1 cellular context compared by ENCODE assay signal in the genomic region with DNA sequence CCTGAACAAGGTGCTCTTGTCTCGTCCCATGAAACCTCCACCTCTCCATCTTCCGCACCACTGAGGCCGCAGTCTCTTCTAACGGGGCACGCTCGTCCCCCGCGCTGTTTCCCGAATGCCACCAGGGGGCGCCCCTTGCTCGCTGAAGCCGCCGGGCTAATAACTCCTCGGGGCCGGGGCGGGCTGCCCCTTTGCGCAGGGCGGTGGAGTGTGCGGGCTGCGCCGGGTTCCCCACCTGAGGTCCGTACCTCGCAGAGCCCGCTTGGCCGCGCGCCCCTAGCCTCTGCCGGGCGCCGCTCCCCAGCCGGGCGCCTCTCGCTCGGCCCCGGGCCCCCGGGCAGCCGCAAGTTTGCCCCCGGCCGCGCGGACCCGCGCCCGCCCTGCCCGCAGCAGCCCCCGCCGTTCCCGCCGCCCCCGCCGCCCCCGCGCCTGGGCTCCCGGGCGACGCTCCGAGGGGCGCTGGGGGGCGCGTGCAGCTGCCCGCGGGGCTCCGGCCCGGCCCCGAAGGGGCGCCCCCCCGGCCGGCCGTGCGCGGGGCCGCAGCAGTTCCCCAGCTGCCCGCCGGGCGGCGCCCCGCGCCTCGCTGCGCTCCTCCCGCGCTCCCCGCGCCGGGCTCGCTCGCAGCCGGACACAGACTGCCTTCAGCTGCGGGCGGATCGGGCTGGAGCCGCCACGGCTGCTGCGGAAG.
TF ChIP-seq lines count a peak whose summit lies in the region.

Gene GRIK4 (plus strand): TSS at position 633 of the 688 bp plus-strand sequence. CDS start 148,571 bp downstream, outside the sequence.

TF ChIP-seq in HepG2, 621 proteins besides CTCF, POLR2A, EP300 and RAD21 (continued from another document and continues in another):
- 0 out of 2 replicates have a peak, but pooled peaks have one; percentile 26 for TF ChIP-seq MIXL1 (CRISPR knock-in tag; IDR thresholded peaks at IDR 0.05)
- peak; percentile 61 for TF ChIP-seq ZNF501 (CRISPR knock-in tag; IDR thresholded peaks at IDR 0.05)
- peak; percentile 49 to 87; a peak in 3 of 4 replicates for TF ChIP-seq HMGXB4 (CRISPR knock-in tag; IDR thresholded peaks at IDR 0.05; ENCODE audit: borderline replicate concordance in 1 of 2, low read depth in 1 of 2)
- TF ChIP-seq, protein P1, sequence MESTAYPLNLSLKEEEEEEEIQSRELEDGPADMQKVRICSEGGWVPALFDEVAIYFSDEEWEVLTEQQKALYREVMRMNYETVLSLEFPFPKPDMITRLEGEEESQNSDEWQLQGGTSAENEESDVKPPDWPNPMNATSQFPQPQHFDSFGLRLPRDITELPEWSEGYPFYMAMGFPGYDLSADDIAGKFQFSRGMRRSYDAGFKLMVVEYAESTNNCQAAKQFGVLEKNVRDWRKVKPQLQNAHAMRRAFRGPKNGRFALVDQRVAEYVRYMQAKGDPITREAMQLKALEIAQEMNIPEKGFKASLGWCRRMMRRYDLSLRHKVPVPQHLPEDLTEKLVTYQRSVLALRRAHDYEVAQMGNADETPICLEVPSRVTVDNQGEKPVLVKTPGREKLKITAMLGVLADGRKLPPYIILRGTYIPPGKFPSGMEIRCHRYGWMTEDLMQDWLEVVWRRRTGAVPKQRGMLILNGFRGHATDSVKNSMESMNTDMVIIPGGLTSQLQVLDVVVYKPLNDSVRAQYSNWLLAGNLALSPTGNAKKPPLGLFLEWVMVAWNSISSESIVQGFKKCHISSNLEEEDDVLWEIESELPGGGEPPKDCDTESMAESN (CRISPR knock-in tag; conservative IDR thresholded peaks at IDR 0.05): 0 out of 2 replicates have a peak, but pooled peaks have one; percentile 32
- TF ChIP-seq GTF3A (CRISPR knock-in tag; conservative IDR thresholded peaks at IDR 0.05): no peak
- TF ChIP-seq ZNF615 (CRISPR knock-in tag; IDR thresholded peaks at IDR 0.05; ENCODE audit: borderline replicate concordance): no peak
- 0 out of 2 replicates have a peak, but pooled peaks have one; percentile 24 for TF ChIP-seq RNF2 (conservative IDR thresholded peaks at IDR 0.05; ENCODE audit: low read depth)
- no peak for TF ChIP-seq ZBTB26 (CRISPR knock-in tag; IDR thresholded peaks at IDR 0.05; ENCODE audit: borderline replicate concordance)
- TF ChIP-seq ZMYM4 (CRISPR knock-in tag; IDR thresholded peaks at IDR 0.05): no peak
- no peak for TF ChIP-seq MAFG (CRISPR knock-in tag; IDR thresholded peaks at IDR 0.05)
- TF ChIP-seq BCL3 (CRISPR knock-in tag; IDR thresholded peaks at IDR 0.05): 0 out of 2 replicates have a peak, but pooled peaks have one; percentile 27
- no peak for TF ChIP-seq SOX6 (IDR thresholded peaks at IDR 0.05)
- TF ChIP-seq SOX6 (CRISPR knock-in tag; IDR thresholded peaks at IDR 0.05): 0 out of 2 replicates have a peak, but pooled peaks have one; percentile 11
- TF ChIP-seq, protein P2, sequence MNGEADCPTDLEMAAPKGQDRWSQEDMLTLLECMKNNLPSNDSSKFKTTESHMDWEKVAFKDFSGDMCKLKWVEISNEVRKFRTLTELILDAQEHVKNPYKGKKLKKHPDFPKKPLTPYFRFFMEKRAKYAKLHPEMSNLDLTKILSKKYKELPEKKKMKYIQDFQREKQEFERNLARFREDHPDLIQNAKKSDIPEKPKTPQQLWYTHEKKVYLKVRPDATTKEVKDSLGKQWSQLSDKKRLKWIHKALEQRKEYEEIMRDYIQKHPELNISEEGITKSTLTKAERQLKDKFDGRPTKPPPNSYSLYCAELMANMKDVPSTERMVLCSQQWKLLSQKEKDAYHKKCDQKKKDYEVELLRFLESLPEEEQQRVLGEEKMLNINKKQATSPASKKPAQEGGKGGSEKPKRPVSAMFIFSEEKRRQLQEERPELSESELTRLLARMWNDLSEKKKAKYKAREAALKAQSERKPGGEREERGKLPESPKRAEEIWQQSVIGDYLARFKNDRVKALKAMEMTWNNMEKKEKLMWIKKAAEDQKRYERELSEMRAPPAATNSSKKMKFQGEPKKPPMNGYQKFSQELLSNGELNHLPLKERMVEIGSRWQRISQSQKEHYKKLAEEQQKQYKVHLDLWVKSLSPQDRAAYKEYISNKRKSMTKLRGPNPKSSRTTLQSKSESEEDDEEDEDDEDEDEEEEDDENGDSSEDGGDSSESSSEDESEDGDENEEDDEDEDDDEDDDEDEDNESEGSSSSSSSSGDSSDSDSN (CRISPR knock-in tag; IDR thresholded peaks at IDR 0.05): peak; percentile 36; the same call in 1 of the 2 replicates
- TF ChIP-seq ZFX (CRISPR knock-in tag; IDR thresholded peaks at IDR 0.05; ENCODE audit: low read depth): peak; percentile 30; the same call in 1 of the 2 replicates
- peak; percentile 44; the same call in 1 of the 2 replicates for TF ChIP-seq REPIN1 (CRISPR knock-in tag; IDR thresholded peaks at IDR 0.05; ENCODE audit: borderline replicate concordance, low read depth)
- TF ChIP-seq NCOR1 (IDR thresholded peaks at IDR 0.05; ENCODE audit: borderline replicate concordance, low read length): no peak
- TF ChIP-seq NR2F6 (IDR thresholded peaks at IDR 0.05): no peak
- TF ChIP-seq NR2F6 (CRISPR knock-in tag; IDR thresholded peaks at IDR 0.05): no peak
- TF ChIP-seq TAF15 (IDR thresholded peaks at IDR 0.05; ENCODE audit: low read depth, low read length, poor library complexity, severe bottlenecking): no peak
- TF ChIP-seq, protein P3, sequence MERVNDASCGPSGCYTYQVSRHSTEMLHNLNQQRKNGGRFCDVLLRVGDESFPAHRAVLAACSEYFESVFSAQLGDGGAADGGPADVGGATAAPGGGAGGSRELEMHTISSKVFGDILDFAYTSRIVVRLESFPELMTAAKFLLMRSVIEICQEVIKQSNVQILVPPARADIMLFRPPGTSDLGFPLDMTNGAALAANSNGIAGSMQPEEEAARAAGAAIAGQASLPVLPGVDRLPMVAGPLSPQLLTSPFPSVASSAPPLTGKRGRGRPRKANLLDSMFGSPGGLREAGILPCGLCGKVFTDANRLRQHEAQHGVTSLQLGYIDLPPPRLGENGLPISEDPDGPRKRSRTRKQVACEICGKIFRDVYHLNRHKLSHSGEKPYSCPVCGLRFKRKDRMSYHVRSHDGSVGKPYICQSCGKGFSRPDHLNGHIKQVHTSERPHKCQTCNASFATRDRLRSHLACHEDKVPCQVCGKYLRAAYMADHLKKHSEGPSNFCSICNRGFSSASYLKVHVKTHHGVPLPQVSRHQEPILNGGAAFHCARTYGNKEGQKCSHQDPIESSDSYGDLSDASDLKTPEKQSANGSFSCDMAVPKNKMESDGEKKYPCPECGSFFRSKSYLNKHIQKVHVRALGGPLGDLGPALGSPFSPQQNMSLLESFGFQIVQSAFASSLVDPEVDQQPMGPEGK (CRISPR knock-in tag; IDR thresholded peaks at IDR 0.05): peak; percentile 68
- TF ChIP-seq HNF1B (CRISPR knock-in tag; IDR thresholded peaks at IDR 0.05): 0 out of 2 replicates have a peak, but pooled peaks have one; percentile 43
- no peak for TF ChIP-seq IRF1 (CRISPR knock-in tag; IDR thresholded peaks at IDR 0.05; ENCODE audit: low read depth)
- TF ChIP-seq JUNB (CRISPR knock-in tag; IDR thresholded peaks at IDR 0.05; ENCODE audit: borderline replicate concordance): no peak
- no peak for TF ChIP-seq BATF2 (CRISPR knock-in tag; IDR thresholded peaks at IDR 0.05)
- TF ChIP-seq, protein P4, sequence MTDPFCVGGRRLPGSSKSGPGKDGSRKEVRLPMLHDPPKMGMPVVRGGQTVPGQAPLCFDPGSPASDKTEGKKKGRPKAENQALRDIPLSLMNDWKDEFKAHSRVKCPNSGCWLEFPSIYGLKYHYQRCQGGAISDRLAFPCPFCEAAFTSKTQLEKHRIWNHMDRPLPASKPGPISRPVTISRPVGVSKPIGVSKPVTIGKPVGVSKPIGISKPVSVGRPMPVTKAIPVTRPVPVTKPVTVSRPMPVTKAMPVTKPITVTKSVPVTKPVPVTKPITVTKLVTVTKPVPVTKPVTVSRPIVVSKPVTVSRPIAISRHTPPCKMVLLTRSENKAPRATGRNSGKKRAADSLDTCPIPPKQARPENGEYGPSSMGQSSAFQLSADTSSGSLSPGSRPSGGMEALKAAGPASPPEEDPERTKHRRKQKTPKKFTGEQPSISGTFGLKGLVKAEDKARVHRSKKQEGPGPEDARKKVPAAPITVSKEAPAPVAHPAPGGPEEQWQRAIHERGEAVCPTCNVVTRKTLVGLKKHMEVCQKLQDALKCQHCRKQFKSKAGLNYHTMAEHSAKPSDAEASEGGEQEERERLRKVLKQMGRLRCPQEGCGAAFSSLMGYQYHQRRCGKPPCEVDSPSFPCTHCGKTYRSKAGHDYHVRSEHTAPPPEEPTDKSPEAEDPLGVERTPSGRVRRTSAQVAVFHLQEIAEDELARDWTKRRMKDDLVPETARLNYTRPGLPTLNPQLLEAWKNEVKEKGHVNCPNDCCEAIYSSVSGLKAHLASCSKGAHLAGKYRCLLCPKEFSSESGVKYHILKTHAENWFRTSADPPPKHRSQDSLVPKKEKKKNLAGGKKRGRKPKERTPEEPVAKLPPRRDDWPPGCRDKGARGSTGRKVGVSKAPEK (CRISPR knock-in tag; IDR thresholded peaks at IDR 0.05; ENCODE audit: borderline replicate concordance): no peak
- no peak for TF ChIP-seq TRIM22 (IDR thresholded peaks at IDR 0.05)
- TF ChIP-seq NCOA2 (CRISPR knock-in tag; IDR thresholded peaks at IDR 0.05): no peak
